In the genomic region with DNA sequence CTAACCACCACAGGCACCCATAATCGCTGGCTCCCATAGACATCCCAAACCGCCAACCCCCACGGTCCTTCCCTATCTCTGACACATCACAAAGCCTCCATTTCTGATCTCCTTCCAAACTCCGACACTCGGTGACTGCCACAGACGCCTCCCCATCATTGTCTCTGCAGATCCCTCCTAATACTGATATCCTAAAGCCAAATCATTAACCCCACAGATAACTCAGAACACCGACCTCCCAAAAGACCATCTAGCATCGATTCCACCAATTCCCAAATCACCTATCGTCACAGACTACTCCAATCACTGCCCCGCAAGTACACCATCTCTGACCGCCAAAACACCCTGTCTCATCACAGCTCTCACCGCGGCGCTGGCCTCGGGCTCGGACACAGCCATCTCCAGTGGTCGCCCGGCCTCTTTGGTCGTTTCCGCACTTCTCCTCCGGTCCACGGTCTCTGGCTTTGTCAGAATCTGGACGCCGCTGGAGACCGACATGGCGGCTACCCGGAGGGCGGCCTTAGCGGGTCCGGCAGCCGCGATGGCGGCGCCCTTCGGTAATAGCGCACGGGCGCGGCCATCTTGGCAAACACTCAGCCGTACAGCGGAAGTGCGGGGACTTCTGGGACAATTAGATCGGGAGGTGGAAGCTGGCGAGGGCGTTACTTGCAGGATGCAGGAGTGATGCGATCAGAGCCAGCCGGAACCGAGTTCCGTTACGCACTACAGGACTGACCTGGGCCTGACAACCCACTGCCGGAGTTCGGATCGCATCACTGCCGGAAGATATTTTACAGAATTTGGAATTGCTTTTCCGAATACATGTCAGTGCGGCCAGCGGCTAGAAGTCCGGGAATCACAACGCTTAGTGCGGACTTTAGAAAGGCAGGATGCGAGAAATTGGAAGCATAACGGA, we compare ENCODE assay signal across 8 cellular contexts. TPM values are rescaled to one million over a fixed set of nuclear protein-coding genes. Genes with fewer than 3 reads are reported as not detected.
DNase-seq lines count a peak whose midpoint lies in the region; ATAC-seq and TF ChIP-seq lines count a peak whose summit lies in the region.

TSS of gene ZFP37 (minus strand) at position 534 of the 916 bp plus-strand sequence. CDS start at position 498, 36 bp downstream.

- CTCF ChIA-PET in activated CD4-positive, alpha-beta memory T cell treated with anti-CD3 and anti-CD28 coated beads, Interleukin-2, amount 10 ng/mL, durations not matched to agents 7 days and 5 days (lab: Charles Lee) = no interaction called here

- H3K36me3 ChIP-seq in ectodermal cell (ENCODE audit: control insufficient read depth, insufficient read depth, low read length) (peaks cover 7% of the 10 kb centered on the region), liver (ENCODE audit: control insufficient read depth in 4 of 4, insufficient read depth in 3 of 4, low read depth in 1 of 4, low read length in 3 of 4) (peaks cover 0 to 11% (median 0%) of the 10 kb centered on the region in 4 donors)

- no peak within 1 kb of the TSS for H3K27ac Mint-ChIP-seq in activated CD4-positive, alpha-beta memory T cell treated with anti-CD3 and anti-CD28 coated beads, Interleukin-2, amount 10 ng/mL, durations not matched to agents 7 days and 5 days

- ATAC-seq in GM18498 (IDR thresholded peaks at IDR 0.05; ENCODE audit: unreplicated experiment) (peak; percentile 99), HG03045 (IDR thresholded peaks at IDR 0.05; ENCODE audit: unreplicated experiment) (peak; percentile 94)

- no peaks in the 10 kb centered on the region for H3K27me3 Mint-ChIP-seq in activated CD4-positive, alpha-beta memory T cell treated with anti-CD3 and anti-CD28 coated beads, Interleukin-2, amount 10 ng/mL, durations not matched to agents 7 days and 5 days

- peak within 1 kb of the TSS; percentile 65 for H3K27ac ChIP-seq in ectodermal cell (ENCODE audit: insufficient read depth, low read depth, low read length, poor library complexity, severe bottlenecking)
- peak within 1 kb of the TSS in 1 of 2 donors; percentile 24 for H3K27ac ChIP-seq in liver (ENCODE audit: low read depth in 1 of 2, low read length in 2 of 2)

- WGBS in ectodermal cell, 2 experiments = 7 to 9% methylated on average over 60 to 62 of the region's 62 CpGs
- WGBS in liver = 6% methylated on average over 62 of the region's 62 CpGs

- no peak for TF ChIP-seq CTCF in liver (IDR thresholded peaks at IDR 0.05; ENCODE audit: low read depth, low read length, missing input control)

- H3K4me3 ChIP-seq in ectodermal cell (ENCODE audit: insufficient read depth, low read depth, low read length) = peak within 1 kb of the TSS; percentile 80
- H3K4me3 ChIP-seq in liver (ENCODE audit: low read depth in 1 of 3, low read length in 3 of 3) = peak within 1 kb of the TSS; percentile 69 to 96 (median 89)

- H3K9ac ChIP-seq in liver (ENCODE audit: low read depth in 1 of 2, low read length in 2 of 2) = peak within 1 kb of the TSS in 1 of 2 donors; percentile 50

- POLR2A ChIA-PET in activated CD4-positive, alpha-beta memory T cell treated with anti-CD3 and anti-CD28 coated beads, Interleukin-2, amount 10 ng/mL, durations not matched to agents 7 days and 5 days (lab: Charles Lee) = no interaction called here

- H3K4me1 ChIP-seq in ectodermal cell (ENCODE audit: control insufficient read depth, insufficient read depth, low read length) (no peaks in the 10 kb centered on the region), liver (ENCODE audit: control insufficient read depth in 4 of 4, insufficient read depth in 4 of 4, low read length in 3 of 4) (peaks cover 0 to 5% (median 1%) of the 10 kb centered on the region in 4 donors)

- no peaks in the 10 kb centered on the region for H3K4me1 Mint-ChIP-seq in activated CD4-positive, alpha-beta memory T cell treated with anti-CD3 and anti-CD28 coated beads, Interleukin-2, amount 10 ng/mL, durations not matched to agents 7 days and 5 days

- H3K4me3 Mint-ChIP-seq in activated CD4-positive, alpha-beta memory T cell treated with anti-CD3 and anti-CD28 coated beads, Interleukin-2, amount 10 ng/mL, durations not matched to agents 7 days and 5 days = no peak within 1 kb of the TSS

- peaks cover 8% of the 10 kb centered on the region for H3K9me3 Mint-ChIP-seq in activated CD4-positive, alpha-beta memory T cell treated with anti-CD3 and anti-CD28 coated beads, Interleukin-2, amount 10 ng/mL, durations not matched to agents 7 days and 5 days

- no peaks in the 10 kb centered on the region for H3K27me3 ChIP-seq in ectodermal cell (ENCODE audit: control insufficient read depth, insufficient read depth, low read length, poor library complexity, severe bottlenecking)
- H3K27me3 ChIP-seq in liver (ENCODE audit: control insufficient read depth in 4 of 4, insufficient read depth in 4 of 4, low read length in 3 of 4) = peaks cover 0 to 3% (median 0%) of the 10 kb centered on the region in 4 donors

- no peaks in the 10 kb centered on the region for H3K36me3 Mint-ChIP-seq in activated CD4-positive, alpha-beta memory T cell treated with anti-CD3 and anti-CD28 coated beads, Interleukin-2, amount 10 ng/mL, durations not matched to agents 7 days and 5 days (ENCODE audit: low read depth)

- DNase-seq in NCI-H345 (lab: John Stamatoyannopoulos, UW) = peak; percentile 97
- peak; percentile 68 for DNase-seq in activated CD4-positive, alpha-beta memory T cell treated with anti-CD3 and anti-CD28 coated beads, Interleukin-2, amount 10 ng/mL, durations not matched to agents 7 days and 5 days
- peak; percentile 57 for DNase-seq in stimulated activated CD4-positive, alpha-beta T cell treated with anti-CD3 and anti-CD28 coated beads, Interleukin-2, amount 100 ng/mL, for 4 hours (ENCODE audit: low read depth)
- DNase-seq in NCI-H1694 (lab: John Stamatoyannopoulos, UW) = no peak

- TF ChIP-seq RAD21 in liver (IDR thresholded peaks at IDR 0.05) = no peak

- peaks cover 4% of the 10 kb centered on the region for H3K9me3 ChIP-seq in ectodermal cell (ENCODE audit: control insufficient read depth, low read length)
- peaks cover 36 to 66% (median 48%) of the 10 kb centered on the region in 4 donors for H3K9me3 ChIP-seq in liver (ENCODE audit: control insufficient read depth in 4 of 4, low read length in 3 of 4)

TF ChIP-seq in liver, 16 proteins besides CTCF, POLR2A, EP300 and RAD21 (continues in another document):
- TF ChIP-seq FOXA1 (IDR thresholded peaks at IDR 0.05) (no peak), MAX (IDR thresholded peaks at IDR 0.05) (peak; percentile 63), REST (IDR thresholded peaks at IDR 0.05) (peak; percentile 21), HNF4A (conservative IDR thresholded peaks at IDR 0.05) (no peak), EGR1 (IDR thresholded peaks at IDR 0.05; ENCODE audit: low read depth in 2 of 2) (no peak), FOXA2 (IDR thresholded peaks at IDR 0.05) (no peak), SP1 (IDR thresholded peaks at IDR 0.05) (peak; percentile 37), RXRA (IDR thresholded peaks at IDR 0.05) (peak in 1 of 2 donors; percentile 16), TAF1 (conservative IDR thresholded peaks at IDR 0.05) (no peak), YY1 (IDR thresholded peaks at IDR 0.05) (peak; percentile 100), ZBTB33 (IDR thresholded peaks at IDR 0.05) (peak; percentile 28)

RNA-seq across cellular contexts. Expression of gene ZFP37, which starts in this region (rescaled TPM):
- under 1 TPM; 0.78 to 0.81 TPM for total RNA-seq in activated CD4-positive, alpha-beta memory T cell treated with anti-CD3 and anti-CD28 coated beads, Interleukin-2, amount 10 ng/mL, durations not matched to agents 7 days and 5 days
- polyA plus RNA-seq in ectodermal cell (2013, experiment 1 of 4) = 12.7 TPM
- polyA plus RNA-seq in ectodermal cell (2013, experiment 2 of 4) = 10.8 TPM
- 12.2 TPM for polyA plus RNA-seq in ectodermal cell (2013, experiment 3 of 4)
- 12.4 TPM for polyA plus RNA-seq in ectodermal cell (2013, experiment 4 of 4)
- total RNA-seq in liver = under 1 TPM; 0.19 to 0.50 TPM
- under 1 TPM; 0.32 to 0.46 TPM for polyA plus RNA-seq in liver

Comparison
In these comparisons a context has a peak if more than half of its experiments do, and no peak if none do; other contexts are left out.
1. Peak in DNase-seq in activated CD4-positive, alpha-beta memory T cell treated with anti-CD3 and anti-CD28 coated beads, Interleukin-2, amount 10 ng/mL, durations not matched to agents 7 days and 5 days; RNA of the gene not detected or under 1 TPM.